Comparison of ENCODE assay signal across 8 cellular contexts in the genomic region with DNA sequence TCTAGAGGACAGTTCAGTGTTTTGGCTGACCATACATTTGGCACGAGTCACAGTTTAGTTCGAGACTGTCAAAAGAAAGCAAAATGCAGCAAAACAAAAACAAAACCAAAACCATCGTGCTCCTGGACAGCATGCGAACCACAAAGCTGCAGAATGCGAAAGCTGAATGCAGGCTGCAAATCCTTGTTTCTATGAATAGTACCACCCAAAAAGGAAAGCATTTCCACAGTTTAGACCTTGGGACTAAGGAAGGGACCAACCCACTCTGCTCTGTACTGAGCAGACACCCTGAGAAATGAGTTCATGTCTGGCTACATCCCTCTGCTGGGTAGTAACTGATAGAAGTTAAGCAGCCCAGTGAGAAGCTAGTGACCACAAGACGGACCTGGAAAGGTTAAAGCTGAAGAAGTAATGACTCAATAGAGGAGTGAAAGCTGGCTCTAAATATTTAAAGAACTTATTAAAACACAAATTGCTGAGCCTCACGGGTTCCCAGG. TPM values are rescaled to one million over a fixed set of nuclear protein-coding genes. Genes with fewer than 3 reads are reported as not detected.
DNase-seq lines count a peak whose midpoint lies in the region; ATAC-seq, FAIRE-seq and TF ChIP-seq lines count a peak whose summit lies in the region.

No MANE protein-coding gene starts in this region.

- no peak for TF ChIP-seq CTCF in HFFc6 (IDR thresholded peaks at IDR 0.05)

- no peak overlapping the region for H3K4me3 ChIP-seq in naive thymus-derived CD4-positive, alpha-beta T cell (ENCODE audit: low read length)

- no peak for ATAC-seq in naive thymus-derived CD4-positive, alpha-beta T cell

- no peak for TF ChIP-seq POLR2A in GM12891 (IDR thresholded peaks at IDR 0.05; ENCODE audit: low read depth, low read length)

- H3K36me3 Mint-ChIP-seq in HFFc6 (ENCODE audit: low read depth), result peaks cover 25% of the 10 kb centered on the region
- peaks cover 19% of the 10 kb centered on the region for H3K36me3 Mint-ChIP-seq in activated T-helper 1 cell treated with anti-CD3 and anti-CD28 coated beads, Interleukin-12 subunit alpha, Interleukin-12 subunit beta, Interleukin-2, Interleukin-4 antibody, amounts not matched to agents 30 ng/mL and 10 ng/mL and 1 ng/mL, durations not matched to agents 14 hours and 24 hours and 36 hours (ENCODE audit: low read depth)
- H3K36me3 Mint-ChIP-seq in naive thymus-derived CD4-positive, alpha-beta T cell, result peaks cover 23 to 42% (median 31%) of the 10 kb centered on the region in 5 donors

- peaks cover 70% of the 10 kb centered on the region for H3K4me1 Mint-ChIP-seq in HFFc6 (ENCODE audit: low read depth)
- peaks cover 75% of the 10 kb centered on the region for H3K4me1 Mint-ChIP-seq in activated T-helper 1 cell treated with anti-CD3 and anti-CD28 coated beads, Interleukin-12 subunit alpha, Interleukin-12 subunit beta, Interleukin-2, Interleukin-4 antibody, amounts not matched to agents 30 ng/mL and 10 ng/mL and 1 ng/mL, durations not matched to agents 14 hours and 24 hours and 36 hours (ENCODE audit: low read depth)
- peaks cover 42 to 86% (median 82%) of the 10 kb centered on the region in 7 donors for H3K4me1 Mint-ChIP-seq in naive thymus-derived CD4-positive, alpha-beta T cell

- POLR2A ChIA-PET in naive thymus-derived CD4-positive, alpha-beta T cell (lab: Charles Lee), result interaction anchor here (1.1 to 7.7 kb wide), 5 partner anchors 9 to 189 kb away, joined by 3 to 127 read pairs (median 51); a partner anchor contains a TSS

- CTCF ChIA-PET in naive thymus-derived CD4-positive, alpha-beta T cell (lab: Charles Lee), result interaction anchor here (0.6 to 3.7 kb wide), 15 partner anchors 9 to 298 kb away, joined by 3 to 36 read pairs (median 8); a partner anchor contains a TSS

- peaks cover 2 to 41% (median 9%) of the 10 kb centered on the region in 3 experiments for H3K36me3 ChIP-seq in naive thymus-derived CD4-positive, alpha-beta T cell (ENCODE audit: control insufficient read depth in 2 of 3, insufficient read depth in 3 of 3, low read length in 3 of 3)

- intact Hi-C loops in activated T-helper 1 cell treated with anti-CD3 and anti-CD28 coated beads, Interleukin-12 subunit alpha, Interleukin-12 subunit beta, Interleukin-2, Interleukin-4 antibody, amounts not matched to agents 30 ng/mL and 10 ng/mL and 1 ng/mL, durations not matched to agents 14 hours and 24 hours and 36 hours (cut with micrococcal nuclease), result loop anchor here (2.0 to 10.0 kb wide), 2 partner anchors 24 to 364 kb away; a partner anchor contains a TSS
- intact Hi-C loops in naive thymus-derived CD4-positive, alpha-beta T cell (cut with micrococcal nuclease), result loop anchor here in 1 of 2 donors (10.0 kb wide), 1 partner anchor 1986 kb away; a partner anchor contains a TSS

- no peaks in the 10 kb centered on the region for H3K9me3 ChIP-seq in naive thymus-derived CD4-positive, alpha-beta T cell (ENCODE audit: control insufficient read depth in 2 of 3, low read length in 3 of 3)

- H3K27me3 Mint-ChIP-seq in HFFc6 (ENCODE audit: insufficient read depth), result no peaks in the 10 kb centered on the region
- H3K27me3 Mint-ChIP-seq in activated T-helper 1 cell treated with anti-CD3 and anti-CD28 coated beads, Interleukin-12 subunit alpha, Interleukin-12 subunit beta, Interleukin-2, Interleukin-4 antibody, amounts not matched to agents 30 ng/mL and 10 ng/mL and 1 ng/mL, durations not matched to agents 14 hours and 24 hours and 36 hours (ENCODE audit: insufficient read depth), result peaks cover 4% of the 10 kb centered on the region
- peaks cover 0 to 4% (median 0%) of the 10 kb centered on the region in 5 donors for H3K27me3 Mint-ChIP-seq in naive thymus-derived CD4-positive, alpha-beta T cell

- H3K27ac Mint-ChIP-seq in HFFc6, result peak overlapping the region; percentile 17; the same call in 1 of the 2 replicates
- no peak overlapping the region for H3K27ac Mint-ChIP-seq in activated T-helper 1 cell treated with anti-CD3 and anti-CD28 coated beads, Interleukin-12 subunit alpha, Interleukin-12 subunit beta, Interleukin-2, Interleukin-4 antibody, amounts not matched to agents 30 ng/mL and 10 ng/mL and 1 ng/mL, durations not matched to agents 14 hours and 24 hours and 36 hours
- peak overlapping the region in 7 of 9 donors; percentile 27 to 90 (median 48) for H3K27ac Mint-ChIP-seq in naive thymus-derived CD4-positive, alpha-beta T cell

- H3K27me3 ChIP-seq in naive thymus-derived CD4-positive, alpha-beta T cell (ENCODE audit: control insufficient read depth in 2 of 2, insufficient read depth in 2 of 2, low read length in 2 of 2), result no peaks in the 10 kb centered on the region

- no peaks in the 10 kb centered on the region for H3K9me3 Mint-ChIP-seq in HFFc6
- H3K9me3 Mint-ChIP-seq in activated T-helper 1 cell treated with anti-CD3 and anti-CD28 coated beads, Interleukin-12 subunit alpha, Interleukin-12 subunit beta, Interleukin-2, Interleukin-4 antibody, amounts not matched to agents 30 ng/mL and 10 ng/mL and 1 ng/mL, durations not matched to agents 14 hours and 24 hours and 36 hours, result peaks cover 4% of the 10 kb centered on the region
- peaks cover 0 to 4% (median 0%) of the 10 kb centered on the region in 11 donors for H3K9me3 Mint-ChIP-seq in naive thymus-derived CD4-positive, alpha-beta T cell

- DNase-seq in GM12891 (ENCODE audit: insufficient read length, low spot score) (no peak), HFFc6 (no peak), cerebellum (ENCODE audit: low spot score) (no peak), NCI-H2029 treated with DMSO at 0.1 percent for 48 hours (lab: John Stamatoyannopoulos, UW) (no peak), RKO (ENCODE audit: low spot score) (no peak)
- DNase-seq in activated T-helper 1 cell treated with anti-CD3 and anti-CD28 coated beads, Interleukin-12 subunit alpha, Interleukin-12 subunit beta, Interleukin-2, Interleukin-4 antibody, amounts not matched to agents 30 ng/mL and 10 ng/mL and 1 ng/mL, durations not matched to agents 14 hours and 24 hours and 36 hours (ENCODE audit: low spot score), result no peak
- DNase-seq in naive thymus-derived CD4-positive, alpha-beta T cell, result no peak
- no peak for DNase-seq in activated CD4-positive, alpha-beta T cell treated with anti-CD3 and anti-CD28 coated beads, Interleukin-2, amount 50 U/mL, for 1 hour

- H3K4me3 Mint-ChIP-seq in HFFc6, result peak overlapping the region; percentile 57; the same call in 1 of the 2 replicates
- H3K4me3 Mint-ChIP-seq in activated T-helper 1 cell treated with anti-CD3 and anti-CD28 coated beads, Interleukin-12 subunit alpha, Interleukin-12 subunit beta, Interleukin-2, Interleukin-4 antibody, amounts not matched to agents 30 ng/mL and 10 ng/mL and 1 ng/mL, durations not matched to agents 14 hours and 24 hours and 36 hours, result peak overlapping the region; percentile 15
- H3K4me3 Mint-ChIP-seq in naive thymus-derived CD4-positive, alpha-beta T cell, result peak overlapping the region in 9 of 10 donors; percentile 45 to 98 (median 58)

- peaks cover 40 to 49% of the 10 kb centered on the region in 2 donors for H3K4me1 ChIP-seq in naive thymus-derived CD4-positive, alpha-beta T cell (ENCODE audit: control insufficient read depth in 2 of 2, insufficient read depth in 2 of 2, low read length in 2 of 2)

- FAIRE-seq in GM12891 (lab: Jason Lieb, UNC), result peak; percentile 43

- H3K27ac ChIP-seq in naive thymus-derived CD4-positive, alpha-beta T cell (ENCODE audit: low read depth, low read length), result no peak overlapping the region

TF ChIP-seq in GM12891, 5 proteins besides CTCF, POLR2A, EP300 and RAD21:
- TF ChIP-seq TAF1 (IDR thresholded peaks at IDR 0.05; ENCODE audit: low read depth, low read length), result no peak
- no peak for TF ChIP-seq PAX5 (IDR thresholded peaks at IDR 0.05; ENCODE audit: insufficient read depth, low read length, severe bottlenecking)
- no peak for TF ChIP-seq POLR2AphosphoS5 (IDR thresholded peaks at IDR 0.05; ENCODE audit: low read depth, low read length)
- no peak for TF ChIP-seq SPI1 (IDR thresholded peaks at IDR 0.05; ENCODE audit: low read depth, low read length)
- TF ChIP-seq POU2F2 (IDR thresholded peaks at IDR 0.05; ENCODE audit: low read depth, low read length), result no peak; the same call in 1 of the 2 replicates

RNA-seq across cellular contexts. Expression of a gene that starts 3.9 kb away (rescaled TPM):
- 0.10 TPM for polyA plus RNA-seq in GM12891 (2012; ENCODE audit: low read depth, missing spikeins)
- total RNA-seq in HFFc6 (2021; fragmentation: NEBNext Ultra II Directional; extraction: Animal tissue kit (Norgen Biotek cat#: 25700)), result 10 to 100 TPM in 1 of 6 experiments, 1 to 10 TPM in 5; 4.4 to 11.0 (median 5.4) TPM
- total RNA-seq in activated T-helper 1 cell treated with anti-CD3 and anti-CD28 coated beads, Interleukin-12 subunit alpha, Interleukin-12 subunit beta, Interleukin-2, Interleukin-4 antibody, amounts not matched to agents 30 ng/mL and 10 ng/mL and 1 ng/mL, durations not matched to agents 14 hours and 24 hours and 36 hours, result 0.67 and 0.96 TPM in 2 replicates
- 10 to 100 TPM in 2 of 5 experiments, 1 to 10 TPM in 3; 1.9 to 36.4 (median 6.9) TPM for total RNA-seq in naive thymus-derived CD4-positive, alpha-beta T cell
- 1 to 10 TPM; 2.3 to 2.9 TPM for polyA plus RNA-seq in naive thymus-derived CD4-positive, alpha-beta T cell
- 1.5 TPM for total RNA-seq in cerebellum
